20 cellular contexts compared by ENCODE assay signal in genomic region chr14:57982161-57982560, GRCh38.
DNase-seq lines count a peak whose midpoint lies in the region; ATAC-seq and TF ChIP-seq lines count a peak whose summit lies in the region.
"Had no signal": no experiment of that assay in that cellular context is flagged by ENCODE, and none has a peak within 500 bp of the region (broad histone marks: within the 10 kb centered on the region; RNA-seq: fewer than 3 reads in every experiment).

No MANE protein-coding gene starts in this region.

- no peaks in the 10 kb centered on the region for H3K4me1 ChIP-seq in GM23338 (ENCODE audit: insufficient read depth)
- no peaks in the 10 kb centered on the region for H3K4me1 ChIP-seq in prostate gland (replicated peaks)
- no peaks in the 10 kb centered on the region for H3K4me1 ChIP-seq in ascending aorta

- ATAC-seq in GM23338 (no peak), GM21360 (IDR thresholded peaks at IDR 0.05; ENCODE audit: unreplicated experiment) (no peak)

- TF ChIP-seq POLR2A in prostate gland (IDR thresholded peaks at IDR 0.05), result no peak

- H3K9me3 ChIP-seq in prostate gland (no peaks in the 10 kb centered on the region), ascending aorta (no peaks in the 10 kb centered on the region)
- H3K9me3 ChIP-seq: MG63 had no signal

- H3K36me3 ChIP-seq in GM23338 (ENCODE audit: insufficient read depth) (no peaks in the 10 kb centered on the region), prostate gland (no peaks in the 10 kb centered on the region), ascending aorta (no peaks in the 10 kb centered on the region)
- H3K36me3 ChIP-seq: MG63 had no signal

- no peaks in the 10 kb centered on the region for H3K36me3 Mint-ChIP-seq in GM23338 (ENCODE audit: low read depth)
- H3K36me3 Mint-ChIP-seq: CD8-positive, alpha-beta memory T cell; IgD-negative memory B cell had no signal

- intact Hi-C loops in prostate gland (cut with DNase I) (no loop called here), ascending aorta (cut with DNase I) (no loop called here)

- no peaks in the 10 kb centered on the region; the same call in 2 of the 3 replicates for H3K9me3 Mint-ChIP-seq in GM23338
- H3K9me3 Mint-ChIP-seq: IgD-negative memory B cell had no signal

- peak overlapping the region; percentile 76; the same call in 1 of the 2 replicates for H2AFZ ChIP-seq in GM23338

- DNase-seq in NCI-H748 (lab: John Stamatoyannopoulos, UW; ENCODE audit: unreplicated experiment) (peak; percentile 14), NCI-H748 treated with DMSO at 0.1 percent for 48 hours (lab: John Stamatoyannopoulos, UW) (no peak), GM23338 (ENCODE audit: low spot score) (no peak), SHP77 treated with DMSO at 0.1 percent for 48 hours (lab: John Stamatoyannopoulos, UW) (peak; percentile 39), prostate gland (ENCODE audit: low spot score) (no peak), ascending aorta (ENCODE audit: low spot score in 2 of 2) (no peak)
- DNase-seq: C1 segment of cervical spinal cord; CD8-positive, alpha-beta memory T cell; H7; Karpas-422; MG63; NCI-H1048; NCI-H1694; NCI-H2081 treated with DMSO at 0.1 percent for 48 hours; NCI-H446 treated with DMSO at 0.1 percent for 48 hours; OCI-M1; SIG-M5 had no signal

- H3F3A ChIP-seq in GM23338 (replicated peaks; ENCODE audit: low read depth), result no peaks in the 10 kb centered on the region

- no peaks in the 10 kb centered on the region; the same call in 2 of the 3 replicates for H3K4me1 Mint-ChIP-seq in GM23338
- H3K4me1 Mint-ChIP-seq: CD8-positive, alpha-beta memory T cell; IgD-negative memory B cell had no signal

- H3K79me2 ChIP-seq in GM23338 (replicated peaks; ENCODE audit: insufficient read depth), result no peaks in the 10 kb centered on the region

- H3K4me3 ChIP-seq in GM23338 (no peak overlapping the region), prostate gland (no peak overlapping the region), ascending aorta (no peak overlapping the region)
- H3K4me3 ChIP-seq: MG63 had no signal

- no peak overlapping the region for H3K27ac Mint-ChIP-seq in GM23338
- H3K27ac Mint-ChIP-seq: CD8-positive, alpha-beta memory T cell; IgD-negative memory B cell had no signal

- 0 out of 2 replicates have a peak, but pooled peaks cover 6% of the 10 kb centered on the region for H3K9me2 ChIP-seq in GM23338 (ENCODE audit: insufficient read depth)

- H3K27me3 Mint-ChIP-seq in GM23338 (ENCODE audit: insufficient read depth, low read depth, poor library complexity), result peaks cover 1% of the 10 kb centered on the region

- H3K27me3 ChIP-seq in GM23338 (ENCODE audit: insufficient read depth), result no peaks in the 10 kb centered on the region
- no peaks in the 10 kb centered on the region for H3K27me3 ChIP-seq in prostate gland (replicated peaks; ENCODE audit: insufficient read depth)
- no peaks in the 10 kb centered on the region for H3K27me3 ChIP-seq in ascending aorta
- H3K27me3 ChIP-seq: MG63 had no signal

- H3K27ac ChIP-seq in GM23338 (ENCODE audit: low read depth) (no peak overlapping the region), prostate gland (peak overlapping the region; percentile 50 to 61), ascending aorta (no peak overlapping the region)
- H3K27ac ChIP-seq: HL-60 had no signal

- H3K4me3 Mint-ChIP-seq in GM23338, result no peak overlapping the region
- H3K4me3 Mint-ChIP-seq: CD8-positive, alpha-beta memory T cell; IgD-negative memory B cell had no signal

- 47% methylated on average over 7 of the region's 7 CpGs for WGBS in prostate gland

- H4K20me1 ChIP-seq in GM23338 (replicated peaks; ENCODE audit: insufficient read depth), result no peaks in the 10 kb centered on the region

- TF ChIP-seq CTCF in GM23338 (conservative IDR thresholded peaks at IDR 0.05; ENCODE audit: low read depth in 2 of 2), result no peak
- TF ChIP-seq CTCF in prostate gland (IDR thresholded peaks at IDR 0.05), result no peak
- no peak for TF ChIP-seq CTCF in ascending aorta (IDR thresholded peaks at IDR 0.05)

- no peak overlapping the region for H3K4me2 ChIP-seq in GM23338

TF ChIP-seq in GM23338, 12 proteins besides CTCF, POLR2A, EP300 and RAD21 (continues in another document):
- TF ChIP-seq REST (IDR thresholded peaks at IDR 0.05; ENCODE audit: unreplicated experiment), result no peak
- no peak for TF ChIP-seq NANOG (IDR thresholded peaks at IDR 0.05; ENCODE audit: borderline replicate concordance)
- no peak for TF ChIP-seq ZNF114 (CRISPR knock-in tag; IDR thresholded peaks at IDR 0.05)
- TF ChIP-seq EZH2phosphoT487 (IDR thresholded peaks at IDR 0.05; ENCODE audit: unreplicated experiment), result no peak
- TF ChIP-seq ZNF462 (CRISPR knock-in tag; IDR thresholded peaks at IDR 0.05), result no peak

Comparison
In these comparisons a context has a peak if more than half of its experiments do, and no peak if none do; other contexts are left out.
1. DNase-seq: peak in NCI-H748 (single experiment) and SHP77 treated with DMSO at 0.1 percent for 48 hours (single experiment); none in NCI-H748 treated with DMSO at 0.1 percent for 48 hours (single experiment), GM23338 (single experiment), prostate gland (single experiment) and ascending aorta (0 of 2).
2. H3K27ac ChIP-seq: peak in prostate gland (2 of 2); none in GM23338 (single experiment) and ascending aorta (0 of 2).